In genomic region chr3:25664810-25665645, GRCh38 we compare ENCODE assay signal across 8 cellular contexts. TPM values are rescaled to one million over a fixed set of nuclear protein-coding genes. Genes with fewer than 3 reads are reported as not detected.
A peak's percentile ranks its signal among the peaks of the same experiment; 100 is the strongest.
DNase-seq lines count a peak whose midpoint lies in the region; ATAC-seq lines count a peak whose summit lies in the region.

A gene with protein sequence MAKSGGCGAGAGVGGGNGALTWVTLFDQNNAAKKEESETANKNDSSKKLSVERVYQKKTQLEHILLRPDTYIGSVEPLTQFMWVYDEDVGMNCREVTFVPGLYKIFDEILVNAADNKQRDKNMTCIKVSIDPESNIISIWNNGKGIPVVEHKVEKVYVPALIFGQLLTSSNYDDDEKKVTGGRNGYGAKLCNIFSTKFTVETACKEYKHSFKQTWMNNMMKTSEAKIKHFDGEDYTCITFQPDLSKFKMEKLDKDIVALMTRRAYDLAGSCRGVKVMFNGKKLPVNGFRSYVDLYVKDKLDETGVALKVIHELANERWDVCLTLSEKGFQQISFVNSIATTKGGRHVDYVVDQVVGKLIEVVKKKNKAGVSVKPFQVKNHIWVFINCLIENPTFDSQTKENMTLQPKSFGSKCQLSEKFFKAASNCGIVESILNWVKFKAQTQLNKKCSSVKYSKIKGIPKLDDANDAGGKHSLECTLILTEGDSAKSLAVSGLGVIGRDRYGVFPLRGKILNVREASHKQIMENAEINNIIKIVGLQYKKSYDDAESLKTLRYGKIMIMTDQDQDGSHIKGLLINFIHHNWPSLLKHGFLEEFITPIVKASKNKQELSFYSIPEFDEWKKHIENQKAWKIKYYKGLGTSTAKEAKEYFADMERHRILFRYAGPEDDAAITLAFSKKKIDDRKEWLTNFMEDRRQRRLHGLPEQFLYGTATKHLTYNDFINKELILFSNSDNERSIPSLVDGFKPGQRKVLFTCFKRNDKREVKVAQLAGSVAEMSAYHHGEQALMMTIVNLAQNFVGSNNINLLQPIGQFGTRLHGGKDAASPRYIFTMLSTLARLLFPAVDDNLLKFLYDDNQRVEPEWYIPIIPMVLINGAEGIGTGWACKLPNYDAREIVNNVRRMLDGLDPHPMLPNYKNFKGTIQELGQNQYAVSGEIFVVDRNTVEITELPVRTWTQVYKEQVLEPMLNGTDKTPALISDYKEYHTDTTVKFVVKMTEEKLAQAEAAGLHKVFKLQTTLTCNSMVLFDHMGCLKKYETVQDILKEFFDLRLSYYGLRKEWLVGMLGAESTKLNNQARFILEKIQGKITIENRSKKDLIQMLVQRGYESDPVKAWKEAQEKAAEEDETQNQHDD (N-terminal part only) (minus strand): TSS chr3:25664907. CDS start chr3:25664297, 610 bp downstream.

- peak; percentile 90 for ATAC-seq in GM21360 (IDR thresholded peaks at IDR 0.05; ENCODE audit: unreplicated experiment)
- ATAC-seq in effector memory CD8-positive, alpha-beta T cell (replicated peaks): peak; percentile 90

- H3K4me3 Mint-ChIP-seq in effector memory CD8-positive, alpha-beta T cell: peak within 1 kb of the TSS; percentile 95 to 97

- H3K27me3 Mint-ChIP-seq in effector memory CD8-positive, alpha-beta T cell: no peaks in the 10 kb centered on the region

- peaks cover 29 to 49% of the 10 kb centered on the region in 2 donors for H3K4me1 Mint-ChIP-seq in effector memory CD8-positive, alpha-beta T cell (ENCODE audit: low read depth in 2 of 2)

- peak; percentile 88 for DNase-seq in COLO668 (lab: John Stamatoyannopoulos, UW; ENCODE audit: unreplicated experiment)
- peak; percentile 93 for DNase-seq in HT1080 (ENCODE audit: low read depth)
- DNase-seq in NOMO-1 treated with DMSO at 0.1 percent for 48 hours (lab: John Stamatoyannopoulos, UW; ENCODE audit: unreplicated experiment): peak; percentile 95
- DNase-seq in activated CD8-positive, alpha-beta memory T cell treated with anti-CD3 and anti-CD28 coated beads for 48 hours (ENCODE audit: low read depth in 2 of 3, low spot score in 2 of 3): peak; percentile 74 to 88 (median 75)
- peak; percentile 93 to 95 (median 94) for DNase-seq in effector memory CD8-positive, alpha-beta T cell
- peak; percentile 99 for DNase-seq in medulla oblongata (ENCODE audit: extremely low spot score)
- DNase-seq in stimulated activated CD8-positive, alpha-beta memory T cell treated with anti-CD3 and anti-CD28 coated beads, Interleukin-12 subunit alpha, Interleukin-12 subunit beta, amount 100 ng/mL, for 1 hour (ENCODE audit: low read depth): peak; percentile 91

- peaks cover 27% of the 10 kb centered on the region for H3K36me3 Mint-ChIP-seq in effector memory CD8-positive, alpha-beta T cell (ENCODE audit: insufficient read depth)

- H3K27ac Mint-ChIP-seq in effector memory CD8-positive, alpha-beta T cell: peak within 1 kb of the TSS; percentile 98 to 99

- no peaks in the 10 kb centered on the region for H3K9me3 Mint-ChIP-seq in effector memory CD8-positive, alpha-beta T cell

RNA-seq across cellular contexts. Expression of the gene that starts here (rescaled TPM):
- 52.0 and 52.2 TPM in 2 replicates for total RNA-seq in HT1080 (2014; rRNA removed; shearing (Covaris generic))
- 55.8 and 77.6 TPM in 2 replicates for polyA plus RNA-seq in HT1080 (2015; cell fraction: cytosol; rRNA removed)
- polyA plus RNA-seq in HT1080 (2015; cell fraction: nucleus; rRNA removed): 81.5 and 82.3 TPM in 2 replicates

Comparison
In these comparisons a context has a peak if more than half of its experiments do, and no peak if none do; other contexts are left out.
1. Peak in every context shown above with its lines: DNase-seq and ATAC-seq.